In the genomic region with DNA sequence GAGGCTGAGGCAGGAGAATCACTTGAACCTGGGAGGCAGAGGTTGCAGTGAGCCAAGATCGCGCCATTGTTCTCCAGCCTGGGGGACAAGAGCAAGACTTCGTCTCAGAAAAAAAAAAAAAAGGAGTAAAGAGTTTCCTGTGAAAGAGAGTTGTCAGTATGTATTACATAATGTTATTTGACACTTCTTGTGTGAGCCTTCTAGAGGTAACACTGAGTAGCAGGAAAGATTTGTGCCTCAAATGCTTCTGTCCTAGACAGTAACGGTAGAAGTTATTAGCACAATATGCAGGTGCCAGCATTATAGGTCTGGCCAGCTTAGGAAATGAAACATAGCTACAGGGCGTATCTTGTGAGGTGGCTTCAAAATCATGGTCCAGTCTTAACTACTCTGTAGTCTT, we compare ENCODE assay signal across 12 cellular contexts. TPM values are rescaled to one million over a fixed set of nuclear protein-coding genes. Genes with fewer than 3 reads are reported as not detected.
DNase-seq lines count a peak whose midpoint lies in the region; ATAC-seq, FAIRE-seq and TF ChIP-seq lines count a peak whose summit lies in the region.
"Had no signal": no experiment of that assay in that cellular context is flagged by ENCODE, and none has a peak within 500 bp of the region (broad histone marks: within the 10 kb centered on the region; RNA-seq: fewer than 3 reads in every experiment).

No MANE protein-coding gene starts in this region.

- FAIRE-seq in GM12878 (lab: Jason Lieb, UNC), result no peak

- H3K79me2 ChIP-seq in GM12878 (ENCODE audit: control insufficient read depth, insufficient read depth, low read length), result peaks cover 63% of the 10 kb centered on the region

- H3K4me3 ChIP-seq in HL-60 (replicated peaks; ENCODE audit: insufficient read depth, low read length) (no peak overlapping the region), GM12878 (no peak overlapping the region)
- H3K4me3 ChIP-seq: colonic mucosa had no signal

- H3K9me3 Mint-ChIP-seq in natural killer cell, result no peaks in the 10 kb centered on the region

- POLR2A ChIA-PET in GM12878 (lab: Charles Lee), result no interaction called here

- intact Hi-C loops in GM12878 (cut with micrococcal nuclease; ENCODE audit: unreplicated experiment), result no loop called here
- intact Hi-C loops in natural killer cell (cut with micrococcal nuclease), result no loop called here

- H3K27ac Mint-ChIP-seq in natural killer cell, result peak overlapping the region; percentile 9 to 73

- ATAC-seq in GM12878 (peak; percentile 89), natural killer cell (peak; percentile 64 to 91 (median 89))

- RAD21 ChIA-PET in GM12878 (lab: Charles Lee; ENCODE audit: unreplicated experiment), result interaction anchor here (1.2 to 1.3 kb wide), 2 partner anchors 40 to 146 kb away, joined by 3 read pairs; no protein-coding TSS in a partner anchor

- H3K9ac ChIP-seq in GM12878 (ENCODE audit: control insufficient read depth, insufficient read depth, low read length), result no peak overlapping the region

- SMC1A ChIA-PET in GM12878 (lab: Charles Lee; ENCODE audit: uncharacterized antibody, unreplicated experiment), result interaction anchor here (0.8 kb wide), 1 partner anchor 146 kb away, joined by 3 read pairs; no protein-coding TSS in a partner anchor

- H3K36me3 ChIP-seq in GM12878 (ENCODE audit: control insufficient read depth in 2 of 2, insufficient read depth in 2 of 2, low read length in 1 of 2), result no peaks in the 10 kb centered on the region
- H3K36me3 ChIP-seq: colonic mucosa had no signal

- TF ChIP-seq CTCF in HL-60 (IDR thresholded peaks at IDR 0.05; ENCODE audit: insufficient read depth, low read length) (peak; percentile 81), GM12878 (IDR thresholded peaks at IDR 0.05 in 2 of 3, conservative IDR thresholded peaks at IDR 0.05 in 1 of 3; ENCODE audit: control insufficient read depth in 2 of 3, extremely low read depth in 1 of 3, insufficient read depth in 1 of 3, low read depth in 3 of 3, low read length in 3 of 3) (peak; percentile 29 to 48 (median 41); a peak in 4 of 6 replicates), natural killer cell (IDR thresholded peaks at IDR 0.05) (no peak)

- CTCF ChIA-PET in GM12878 (lab: Yijun Ruan, JAX), result interaction anchor here (0.6 to 2.6 kb wide), 5 partner anchors 16 to 152 kb away, joined by 3 to 12 read pairs (median 5); no protein-coding TSS in a partner anchor

- TF ChIP-seq EP300 in GM12878 (IDR thresholded peaks at IDR 0.05; ENCODE audit: borderline replicate concordance in 1 of 2, control insufficient read depth in 1 of 2, low read depth in 2 of 2, low read length in 2 of 2), result no peak

- H3K9me3 ChIP-seq in GM12878 (replicated peaks; ENCODE audit: control insufficient read depth, insufficient read depth, low read length), result no peaks in the 10 kb centered on the region
- H3K9me3 ChIP-seq: colonic mucosa had no signal

- H3K4me1 ChIP-seq in GM12878 (ENCODE audit: control insufficient read depth, insufficient read depth, low read length), result no peaks in the 10 kb centered on the region
- H3K4me1 ChIP-seq: colonic mucosa had no signal

- no peaks in the 10 kb centered on the region for H4K20me1 ChIP-seq in GM12878 (ENCODE audit: control insufficient read depth, insufficient read depth)

- H3K4me2 ChIP-seq in GM12878 (ENCODE audit: control insufficient read depth, insufficient read depth), result no peak overlapping the region

- H3K27me3 ChIP-seq in HL-60 (ENCODE audit: insufficient read depth, poor library complexity, severe bottlenecking), result no peaks in the 10 kb centered on the region
- no peaks in the 10 kb centered on the region for H3K27me3 ChIP-seq in GM12878 (replicated peaks in 1 of 2; ENCODE audit: control insufficient read depth in 2 of 2, insufficient read depth in 2 of 2, low read length in 1 of 2)
- H3K27me3 ChIP-seq: colonic mucosa had no signal

- H2AFZ ChIP-seq in GM12878 (ENCODE audit: control insufficient read depth, low read depth, low read length), result no peak overlapping the region

- 91% methylated on average over 2 of the region's 5 CpGs for whole genome bisulfite sequencing in GM12878 (ENCODE audit: insufficient coverage, insufficient replicate concordance, low lambda C conversion rate, missing lambda C conversion rate)

- TF ChIP-seq RAD21 in GM12878 (IDR thresholded peaks at IDR 0.05; ENCODE audit: insufficient read depth, low read depth, low read length), result no peak

- no peaks in the 10 kb centered on the region for H3K27me3 Mint-ChIP-seq in natural killer cell (ENCODE audit: low read depth in 2 of 2)

- DNase-seq in DMS53 (lab: John Stamatoyannopoulos, UW) (peak; percentile 61), DMS53 treated with DMSO at 0.1 percent for 48 hours (lab: John Stamatoyannopoulos, UW; ENCODE audit: unreplicated experiment) (no peak), HL-60 (ENCODE audit: low read depth in 1 of 2, low spot score in 1 of 2) (peak; percentile 43 to 63), GM12878 (ENCODE audit: low read depth, low spot score) (no peak), natural killer cell (no peak), ecto neural progenitor cell (ENCODE audit: low spot score) (no peak), SKM-1 treated with dmso at 0.1 percent for 144 hours (lab: John Stamatoyannopoulos, UW; ENCODE audit: unreplicated experiment) (no peak), NCI-H1436 treated with DMSO at 0.1 percent for 48 hours (lab: John Stamatoyannopoulos, UW) (no peak)
- DNase-seq: colonic mucosa, KBM-7, NCI-H82, substantia nigra had no signal

- BruUV-seq in GM12878 (replicated peaks; lab: Mats Ljungman, UMichigan), result no TSS peak

- no peak overlapping the region for H3K4me3 Mint-ChIP-seq in natural killer cell

- H3K4me1 Mint-ChIP-seq in natural killer cell, result peaks cover 10 to 31% of the 10 kb centered on the region in 2 donors

- H3K27ac ChIP-seq in HL-60 (replicated peaks) (0 out of 2 replicates have a peak overlapping the region, but pooled peaks have one; percentile 6), GM12878 (ENCODE audit: control insufficient read depth, insufficient read depth) (no peak overlapping the region)
- H3K27ac ChIP-seq: colonic mucosa had no signal

- no peaks in the 10 kb centered on the region for H3K36me3 Mint-ChIP-seq in natural killer cell

- TF ChIP-seq POLR2A in GM12878 (IDR thresholded peaks at IDR 0.05; ENCODE audit: low read depth, low read length), result no peak

- in situ Hi-C loops in GM12878 (cut with MboI), result no loop called here

TF ChIP-seq in GM12878, 131 proteins besides CTCF, POLR2A, EP300 and RAD21 (continues in another document):
- TF ChIP-seq ZNF384 (IDR thresholded peaks at IDR 0.05; ENCODE audit: borderline replicate concordance, low read depth, low read length) (peak; percentile 68), ETV6 (conservative IDR thresholded peaks at IDR 0.05 in 1 of 2, IDR thresholded peaks at IDR 0.05 in 1 of 2; ENCODE audit: borderline replicate concordance in 1 of 2, low read depth in 1 of 2) (peak in 1 of 2 experiments; percentile 33; a peak in 1 of 4 replicates), NFXL1 (IDR thresholded peaks at IDR 0.05; ENCODE audit: borderline replicate concordance) (0 out of 2 replicates have a peak, but pooled peaks have one; percentile 15), ATF7 (IDR thresholded peaks at IDR 0.05; ENCODE audit: low read depth) (peak; percentile 75)
- TF ChIP-seq, protein P1, sequence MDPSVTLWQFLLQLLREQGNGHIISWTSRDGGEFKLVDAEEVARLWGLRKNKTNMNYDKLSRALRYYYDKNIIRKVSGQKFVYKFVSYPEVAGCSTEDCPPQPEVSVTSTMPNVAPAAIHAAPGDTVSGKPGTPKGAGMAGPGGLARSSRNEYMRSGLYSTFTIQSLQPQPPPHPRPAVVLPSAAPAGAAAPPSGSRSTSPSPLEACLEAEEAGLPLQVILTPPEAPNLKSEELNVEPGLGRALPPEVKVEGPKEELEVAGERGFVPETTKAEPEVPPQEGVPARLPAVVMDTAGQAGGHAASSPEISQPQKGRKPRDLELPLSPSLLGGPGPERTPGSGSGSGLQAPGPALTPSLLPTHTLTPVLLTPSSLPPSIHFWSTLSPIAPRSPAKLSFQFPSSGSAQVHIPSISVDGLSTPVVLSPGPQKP (IDR thresholded peaks at IDR 0.05; ENCODE audit: low read depth, low read length), result no peak

RNA-seq across cellular contexts. Expression of gene RPS6KB1, which starts 6.2 kb away (rescaled TPM):
- 89.9 and 95.4 TPM in 2 replicates for total RNA-seq in GM12878 (2013; cell fraction: nucleolus; rRNA removed)
- total RNA-seq in GM12878 (2014; rRNA removed) (24.3 and 26.3 TPM in 2 replicates), GM12878 (2014; rRNA removed; fragmentation: Illumina TruSeq; extraction: Trizol) (29.4 and 30.1 TPM in 2 replicates), GM12878 (2021) (32.9 and 33.2 TPM in 2 replicates), natural killer cell (10 to 100 TPM; 70.6 to 85.0 (median 78.2) TPM)
- 9.7 TPM for polyA plus RNA-seq in GM12878 (2011; ENCODE audit: low read depth)
- polyA plus RNA-seq in GM12878 (2011; rRNA removed) (23.6 and 31.5 TPM in 2 replicates), GM12878 (2014; fragmentation: Illumina TruSeq; extraction: Trizol) (32.5 and 38.5 TPM in 2 replicates), GM12878 (2014; fragmentation: Nextera tagmentation; extraction: Ambion mirVana) (10 to 100 TPM in 1 of 2 experiments, 1 to 10 TPM in 1; 6.6 to 11.5 TPM), GM12878 (2014; rRNA removed) (20.4 and 24.1 TPM in 2 replicates), GM12878 (2016; fragmentation: Nextera tagmentation; extraction: Ambion mirVana) (10 to 100 TPM; 27.8 to 29.5 TPM)
- 8.9 and 9.7 TPM in 2 replicates for polyA plus RNA-seq in GM12878 (2011; cell fraction: cytosol; rRNA removed)
- 18.4 and 19.4 TPM in 2 replicates for polyA plus RNA-seq in GM12878 (2011; cell fraction: nucleus; rRNA removed)
- 10.9 and 12.6 TPM in 2 replicates for polyA plus RNA-seq in GM12878 (2012)
- polyA minus RNA-seq in GM12878 (2011; rRNA and poly(A)+ RNA removed), result 21.1 and 25.3 TPM in 2 replicates
- 8.6 and 15.9 TPM in 2 replicates for polyA minus RNA-seq in GM12878 (2011; cell fraction: cytosol; rRNA and poly(A)+ RNA removed)
- 19.8 and 29.3 TPM in 2 replicates for polyA minus RNA-seq in GM12878 (2011; cell fraction: nucleus; rRNA and poly(A)+ RNA removed)

RNA-seq across cellular contexts. Expression of gene TUBD1, which starts 6.4 kb away (rescaled TPM):
- total RNA-seq in GM12878 (2013; cell fraction: nucleolus; rRNA removed), result 37.6 and 42.5 TPM in 2 replicates
- total RNA-seq in GM12878 (2014; rRNA removed) (9.2 and 9.4 TPM in 2 replicates), GM12878 (2014; rRNA removed; fragmentation: Illumina TruSeq; extraction: Trizol) (7.8 and 9.3 TPM in 2 replicates), GM12878 (2021) (7.7 TPM in 2 replicates), natural killer cell (1 to 10 TPM; 8.4 to 9.0 (median 8.4) TPM)
- polyA plus RNA-seq in GM12878 (2011; ENCODE audit: low read depth), result 4.2 TPM
- polyA plus RNA-seq in GM12878 (2011; rRNA removed) (10.8 and 13.3 TPM in 2 replicates), GM12878 (2014; fragmentation: Illumina TruSeq; extraction: Trizol) (8.7 and 12.3 TPM in 2 replicates), GM12878 (2014; fragmentation: Nextera tagmentation; extraction: Ambion mirVana) (1 to 10 TPM; 5.3 to 6.6 TPM), GM12878 (2014; rRNA removed) (6.1 and 7.0 TPM in 2 replicates), GM12878 (2016; fragmentation: Nextera tagmentation; extraction: Ambion mirVana) (10 to 100 TPM in 1 of 2 experiments, 1 to 10 TPM in 1; 8.0 to 10.3 TPM)
- 5.0 and 5.4 TPM in 2 replicates for polyA plus RNA-seq in GM12878 (2011; cell fraction: cytosol; rRNA removed)
- 3.4 and 6.8 TPM in 2 replicates for polyA plus RNA-seq in GM12878 (2011; cell fraction: nucleus; rRNA removed)
- 4.3 and 5.2 TPM in 2 replicates for polyA plus RNA-seq in GM12878 (2012)
- polyA minus RNA-seq in GM12878 (2011; rRNA and poly(A)+ RNA removed), result 12.2 and 22.7 TPM in 2 replicates
- polyA minus RNA-seq in GM12878 (2011; cell fraction: cytosol; rRNA and poly(A)+ RNA removed), result 4.5 and 5.7 TPM in 2 replicates
- 4.1 and 5.0 TPM in 2 replicates for polyA minus RNA-seq in GM12878 (2011; cell fraction: nucleus; rRNA and poly(A)+ RNA removed)

Comparison
In these comparisons a context has a peak if more than half of its experiments do, and no peak if none do; other contexts are left out.
1. DNase-seq: peak in DMS53 (single experiment) and HL-60 (2 of 2); none in DMS53 treated with DMSO at 0.1 percent for 48 hours (single experiment), GM12878 (single experiment), natural killer cell (single experiment), ecto neural progenitor cell (single experiment), SKM-1 treated with dmso at 0.1 percent for 144 hours (single experiment) and NCI-H1436 treated with DMSO at 0.1 percent for 48 hours (single experiment).